Comparison of ENCODE assay signal across 1 cellular context in the genomic region with DNA sequence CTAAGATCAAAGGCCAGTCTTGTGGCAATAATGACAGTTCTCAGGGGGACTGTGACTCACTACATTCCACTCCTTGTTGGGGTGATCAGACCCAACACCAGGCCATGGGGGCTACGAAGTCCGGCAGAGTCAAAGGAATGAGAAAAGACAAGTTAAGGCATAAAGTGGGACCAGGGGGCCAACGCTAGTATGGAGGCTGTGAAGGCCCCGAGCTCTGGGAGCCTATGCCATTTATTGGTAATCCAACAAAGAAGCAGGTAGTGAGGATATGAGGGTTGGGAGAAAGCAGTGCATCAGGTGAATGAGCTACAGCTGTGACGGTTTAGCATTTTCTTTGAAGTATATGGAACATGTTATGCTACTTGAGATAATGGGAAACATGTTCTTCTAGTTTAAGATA.
TF ChIP-seq lines count a peak whose summit lies in the region.

No MANE protein-coding gene starts in this region.

TF ChIP-seq in K562, 482 proteins besides CTCF, POLR2A, EP300 and RAD21:
- peak; percentile 27 for TF ChIP-seq ZNF280A (IDR thresholded peaks at IDR 0.05; ENCODE audit: low read depth, partially characterized antibody)
- TF ChIP-seq CBX5 (IDR thresholded peaks at IDR 0.05; ENCODE audit: borderline replicate concordance, low read depth) = peak; percentile 34; the same call in 1 of the 2 replicates
- no peak for TF ChIP-seq ZC3H11A (IDR thresholded peaks at IDR 0.05; ENCODE audit: low read depth, low read length)
- peak; percentile 73; the same call in 1 of the 2 replicates for TF ChIP-seq TRIM28 (IDR thresholded peaks at IDR 0.05)
